Comparison of ENCODE assay signal across 8 cellular contexts in the genomic region with DNA sequence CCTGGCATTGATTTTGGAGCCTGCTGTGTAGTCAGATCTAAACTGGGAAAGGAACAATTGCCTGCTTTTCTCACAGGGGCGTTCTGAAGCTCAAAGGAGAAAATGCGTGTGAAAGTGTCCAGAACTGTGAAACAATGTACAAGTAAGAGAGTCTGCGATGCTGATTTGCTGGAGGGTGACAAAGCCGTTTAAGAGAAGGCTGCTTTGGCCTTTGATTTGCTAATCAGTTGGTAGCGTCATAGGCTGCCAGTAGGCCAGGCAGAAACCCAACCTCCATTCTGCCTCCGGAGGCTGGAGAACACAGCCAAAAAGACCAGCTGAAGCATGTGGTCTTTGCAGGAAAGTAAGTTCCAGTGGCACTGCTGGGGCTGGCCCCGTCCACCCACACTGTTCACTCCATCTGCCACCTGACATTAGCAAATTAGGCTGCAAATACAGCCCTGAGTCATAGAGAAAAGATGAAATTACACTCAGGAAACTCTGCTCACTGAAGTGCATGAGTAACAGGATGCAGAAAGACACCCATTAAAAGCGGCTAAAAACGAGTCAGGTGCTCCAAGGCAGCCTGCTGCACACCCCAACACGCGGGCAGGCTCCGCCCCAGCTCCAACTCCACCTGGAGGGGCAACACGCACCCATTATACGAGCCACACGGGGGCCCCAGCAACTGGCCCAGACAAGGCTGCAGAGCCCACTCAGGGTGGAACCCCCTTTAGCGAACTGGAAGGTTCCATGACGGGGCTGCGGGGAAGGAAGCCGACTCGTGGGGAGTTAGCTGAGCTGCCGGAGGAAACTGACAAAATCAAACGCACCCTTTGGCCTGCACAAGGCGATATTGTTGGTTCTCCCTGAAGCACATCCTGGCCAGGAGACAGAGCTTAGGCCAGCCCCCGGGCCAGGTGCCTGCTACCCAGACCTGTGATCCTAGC. TPM values are rescaled to one million over a fixed set of nuclear protein-coding genes. Genes with fewer than 3 reads are reported as not detected.
A peak's percentile ranks its signal among the peaks of the same experiment; 100 is the strongest.
DNase-seq lines count a peak whose midpoint lies in the region; ATAC-seq and TF ChIP-seq lines count a peak whose summit lies in the region.

No MANE protein-coding gene starts in this region.

- peak overlapping the region; percentile 98 for H3K27ac Mint-ChIP-seq in CD8-positive, alpha-beta T cell

- CTCF ChIA-PET in CD8-positive, alpha-beta T cell (lab: Charles Lee) = interaction anchor here (0.6 to 9.6 kb wide), 9 partner anchors 10 to 116 kb away, joined by 3 to 59 read pairs (median 4); no protein-coding TSS in a partner anchor

- H3K4me3 Mint-ChIP-seq in CD8-positive, alpha-beta T cell = peak overlapping the region; percentile 74

- intact Hi-C loops in CD8-positive, alpha-beta T cell (cut with DNase I, micrococcal nuclease) = loop anchor here (1.0 kb wide), 3 partner anchors 17 to 97 kb away; a partner anchor contains a TSS

- H3K9me3 Mint-ChIP-seq in CD8-positive, alpha-beta T cell = no peaks in the 10 kb centered on the region

- peak; percentile 48 for TF ChIP-seq CTCF in CD8-positive, alpha-beta T cell (IDR thresholded peaks at IDR 0.05)

- peak; percentile 92 for ATAC-seq in CD8-positive, alpha-beta T cell
- ATAC-seq in GM19463 (IDR thresholded peaks at IDR 0.05; ENCODE audit: unreplicated experiment) (peak; percentile 64), HG03571 (IDR thresholded peaks at IDR 0.05; ENCODE audit: unreplicated experiment) (peak; percentile 70)

- peak; percentile 51 to 97 (median 83) for DNase-seq in CD8-positive, alpha-beta T cell
- DNase-seq in SK-N-DZ (ENCODE audit: low spot score) = peak; percentile 21
- peak; percentile 71 for DNase-seq in activated naive CD8-positive, alpha-beta T cell treated with anti-CD3 and anti-CD28 coated beads, Interleukin-2, amount 50 U/mL, for 16 hours (ENCODE audit: low read depth, low spot score)
- peak; percentile 62 for DNase-seq in islet precursor cell
- DNase-seq in stimulated activated CD4-positive, alpha-beta T cell treated with anti-CD3 and anti-CD28 coated beads, TNF-alpha, amount 100 ng/mL, for 24 hours (ENCODE audit: low read depth in 3 of 3) = peak; percentile 62 to 85 (median 66)
- DNase-seq in H4 (ENCODE audit: low spot score) = no peak

- peak overlapping the region; percentile 53 for H3K27ac ChIP-seq in CD8-positive, alpha-beta T cell (ENCODE audit: low read depth, low read length)

- H3K4me1 Mint-ChIP-seq in CD8-positive, alpha-beta T cell (ENCODE audit: low read depth) = peaks cover 34% of the 10 kb centered on the region

- H3K27me3 ChIP-seq in CD8-positive, alpha-beta T cell (ENCODE audit: insufficient read depth, low read length) = no peaks in the 10 kb centered on the region

- POLR2A ChIA-PET in CD8-positive, alpha-beta T cell (lab: Charles Lee) = interaction anchor here (0.5 to 2.0 kb wide), 9 partner anchors 13 to 149 kb away, joined by 3 to 12 read pairs (median 3); no protein-coding TSS in a partner anchor

- H3K36me3 ChIP-seq in CD8-positive, alpha-beta T cell (ENCODE audit: insufficient read depth, low read length) = no peaks in the 10 kb centered on the region

- no peaks in the 10 kb centered on the region for H3K36me3 Mint-ChIP-seq in CD8-positive, alpha-beta T cell

- H3K27me3 Mint-ChIP-seq in CD8-positive, alpha-beta T cell (ENCODE audit: low read depth) = no peaks in the 10 kb centered on the region

- H3K4me3 ChIP-seq in CD8-positive, alpha-beta T cell (ENCODE audit: low read depth, low read length) = peak overlapping the region; percentile 32

- H3K9me3 ChIP-seq in CD8-positive, alpha-beta T cell (ENCODE audit: low read length) = no peaks in the 10 kb centered on the region

- H3K4me1 ChIP-seq in CD8-positive, alpha-beta T cell (ENCODE audit: insufficient read depth, low read length) = peaks cover 38% of the 10 kb centered on the region

RNA-seq across cellular contexts. Expression of a gene that starts 31.6 kb away (rescaled TPM):
- not detected for total RNA-seq in CD8-positive, alpha-beta T cell
- not detected in 2 replicates for polyA plus RNA-seq in SK-N-DZ (2014; cell fraction: cytosol; rRNA removed)
- polyA plus RNA-seq in SK-N-DZ (2014; cell fraction: nucleus; rRNA removed) = not detected in 2 replicates
- not detected in 2 replicates for total RNA-seq in H4 (2014; rRNA removed; shearing (Covaris generic))

RNA-seq across cellular contexts. Expression of a gene that starts 36.7 kb away (rescaled TPM):
- not detected for total RNA-seq in CD8-positive, alpha-beta T cell
- polyA plus RNA-seq in SK-N-DZ (2014; cell fraction: cytosol; rRNA removed) = not detected in 2 replicates
- not detected in 2 replicates for polyA plus RNA-seq in SK-N-DZ (2014; cell fraction: nucleus; rRNA removed)
- not detected in 2 replicates for total RNA-seq in H4 (2014; rRNA removed; shearing (Covaris generic))
